8 cellular contexts compared by ENCODE assay signal in genomic region chr7:92832623-92833023, GRCh38. TPM values are rescaled to one million over a fixed set of nuclear protein-coding genes. Genes with fewer than 3 reads are reported as not detected.
A peak's percentile ranks its signal among the peaks of the same experiment; 100 is the strongest.
DNase-seq lines count a peak whose midpoint lies in the region; ATAC-seq, FAIRE-seq and TF ChIP-seq lines count a peak whose summit lies in the region.

No MANE protein-coding gene starts in this region.

- no peak for TF ChIP-seq EP300 in K562 (IDR thresholded peaks at IDR 0.05; ENCODE audit: low read length)

- H3K27me3 ChIP-seq in HUES48 (ENCODE audit: control insufficient read depth, insufficient read depth, low read length) (peaks cover 8% of the 10 kb centered on the region), K562 (ENCODE audit: control insufficient read depth in 2 of 2, insufficient read depth in 2 of 2, low read length in 2 of 2) (no peaks in the 10 kb centered on the region)

- H3K9me3 ChIP-seq in HUES48 (ENCODE audit: control insufficient read depth, insufficient read depth, low read length) (no peaks in the 10 kb centered on the region), K562 (replicated peaks; ENCODE audit: control insufficient read depth, insufficient read depth, low read depth, low read length) (peaks cover 4% of the 10 kb centered on the region; the same call in 1 of the 2 replicates), mucosa of descending colon (no peaks in the 10 kb centered on the region)

- WGBS in K562 (ENCODE audit: insufficient coverage, low coverage, missing lambda C conversion rate), result 74% methylated on average over 17 of the region's 17 CpGs

- TF ChIP-seq RAD21 in K562 (CRISPR knock-in tag; conservative IDR thresholded peaks at IDR 0.05 in 1 of 2, IDR thresholded peaks at IDR 0.05 in 1 of 2), result no peak

- CTCF ChIA-PET in K562 (lab: Yijun Ruan, JAX; ENCODE audit: low intra/inter-chr PET ratio), result interaction anchor here (0.6 to 1.6 kb wide), 2 partner anchors 142 to 210 kb away, joined by 3 read pairs; no protein-coding TSS in a partner anchor

- in situ Hi-C loops in K562 (cut with MboI), result no loop called here

- H3K4me3 ChIP-seq in HUES48 (ENCODE audit: low read depth, low read length) (peak overlapping the region; percentile 72), K562 (peak overlapping the region; percentile 56; the same call in 1 of the 2 replicates), mucosa of descending colon (peak overlapping the region; percentile 59)

- peaks cover 98% of the 10 kb centered on the region for H3K79me2 ChIP-seq in K562 (ENCODE audit: control insufficient read depth, insufficient read depth, low read length)

- H3K36me3 ChIP-seq in HUES48 (ENCODE audit: control insufficient read depth, insufficient read depth, low read length) (no peaks in the 10 kb centered on the region), K562 (ENCODE audit: control insufficient read depth, insufficient read depth, low read length) (peaks cover 60% of the 10 kb centered on the region), mucosa of descending colon (ENCODE audit: low read depth) (no peaks in the 10 kb centered on the region)

- peak overlapping the region; percentile 70 for H3K4me2 ChIP-seq in K562 (ENCODE audit: insufficient read depth, low read length)

- no peak for TF ChIP-seq CTCF in K562 (IDR thresholded peaks at IDR 0.05 in 2 of 3, conservative IDR thresholded peaks at IDR 0.05 in 1 of 3; ENCODE audit: insufficient read depth in 2 of 3, low read depth in 1 of 3, low read length in 3 of 3)
- no peak for TF ChIP-seq CTCF in mucosa of descending colon (IDR thresholded peaks at IDR 0.05)
- no peak for TF ChIP-seq CTCF in GM20000 (IDR thresholded peaks at IDR 0.05; ENCODE audit: extremely low read depth, missing control alignments)

- intact Hi-C loops in K562 (cut with micrococcal nuclease) (loop anchor here (2.0 kb wide), 1 partner anchor 142 kb away; no protein-coding TSS in a partner anchor), mucosa of descending colon (cut with DNase I, micrococcal nuclease) (loop anchor here (5.0 to 10.0 kb wide), 4 partner anchors 135 to 210 kb away; no protein-coding TSS in a partner anchor)

- H3K27ac ChIP-seq in HUES48 (ENCODE audit: low read depth, low read length) (peak overlapping the region; percentile 90), K562 (ENCODE audit: extremely low read depth, low read depth, low read length) (peak overlapping the region; percentile 31)

- H3K9ac ChIP-seq in HUES48 (ENCODE audit: low read depth, low read length), result peak overlapping the region; percentile 73
- peak overlapping the region; percentile 39 to 84 for H3K9ac ChIP-seq in K562 (ENCODE audit: insufficient read depth in 1 of 2, low read depth in 2 of 2, low read length in 2 of 2)

- no peaks in the 10 kb centered on the region for H3K9me1 ChIP-seq in K562 (ENCODE audit: control insufficient read depth, insufficient read depth, low read length)

- FAIRE-seq in K562 (lab: Jason Lieb, UNC), result no peak

- H3K4me1 ChIP-seq in HUES48 (ENCODE audit: control insufficient read depth, insufficient read depth, low read length) (peaks cover 49% of the 10 kb centered on the region), K562 (replicated peaks in 1 of 2; ENCODE audit: control insufficient read depth in 2 of 2, insufficient read depth in 2 of 2, low read length in 2 of 2) (peaks cover under 1 to 31% of the 10 kb centered on the region in 2 experiments; a peak in 3 of 5 replicates), mucosa of descending colon (ENCODE audit: low read depth) (peaks cover 11% of the 10 kb centered on the region)

- DNase-seq in stimulated activated CD4-positive, alpha-beta T cell treated with anti-CD3 and anti-CD28 coated beads, Interleukin-4, amount 100 ng/mL, for 24 hours, result peak; percentile 66
- no peak for DNase-seq in stimulated activated CD4-positive, alpha-beta T cell treated with anti-CD3 and anti-CD28 coated beads, Interleukin-1b, Interleukin-23, amount 100 ng/mL, for 48 hours
- no peak for DNase-seq in K562 (ENCODE audit: extremely low read depth in 1 of 4, low spot score in 3 of 4)
- DNase-seq in mucosa of descending colon, result no peak
- DNase-seq in GM20000 (ENCODE audit: low spot score), result no peak
- no peak for DNase-seq in HCEC 1CT
- DNase-seq in GOT3 (lab: John Stamatoyannopoulos, UW), result no peak

- POLR2A ChIA-PET in K562 (lab: Yijun Ruan, JAX), result interaction anchor here (1.2 kb wide), 1 partner anchor 15 kb away, joined by 3 read pairs; no protein-coding TSS in a partner anchor

- 0 out of 2 replicates have a peak, but pooled peaks cover 4% of the 10 kb centered on the region for H4K20me1 ChIP-seq in K562 (replicated peaks; ENCODE audit: control insufficient read depth, insufficient read depth, low read length)

- BruUV-seq in K562 (replicated peaks; lab: Mats Ljungman, UMichigan), result no TSS peak

- no peak overlapping the region for H2AFZ ChIP-seq in K562 (ENCODE audit: low read depth, low read length)

- no peak for ATAC-seq in K562
- no peak for ATAC-seq in mucosa of descending colon

- no peak for TF ChIP-seq POLR2A in K562 (conservative IDR thresholded peaks at IDR 0.05)

TF ChIP-seq in K562, 482 proteins besides CTCF, POLR2A, EP300 and RAD21 (continues in another document):
- TF ChIP-seq ZNF609 (CRISPR knock-in tag; IDR thresholded peaks at IDR 0.05; ENCODE audit: borderline replicate concordance), result no peak
- TF ChIP-seq KAT7 (CRISPR knock-in tag; IDR thresholded peaks at IDR 0.05; ENCODE audit: borderline replicate concordance), result peak; percentile 41; the same call in 1 of the 2 replicates
- no peak for TF ChIP-seq ZNF764 (CRISPR knock-in tag; IDR thresholded peaks at IDR 0.05; ENCODE audit: low read depth)
- no peak for TF ChIP-seq THRA (IDR thresholded peaks at IDR 0.05)
- no peak for TF ChIP-seq CCAR2 (IDR thresholded peaks at IDR 0.05; ENCODE audit: low read depth, low read length)
- no peak for TF ChIP-seq KLF1 (tag; IDR thresholded peaks at IDR 0.05)
- no peak for TF ChIP-seq CHD1 (IDR thresholded peaks at IDR 0.05; ENCODE audit: low read length)
- TF ChIP-seq HDGF (IDR thresholded peaks at IDR 0.05), result no peak

RNA-seq across cellular contexts. Expression of gene CDK6, which starts 3.8 kb away (rescaled TPM):
- 85.3 and 114 TPM in 2 replicates for total RNA-seq in K562 (2011; cell fraction: chromatin; rRNA removed; ENCODE audit: low replicate concordance)
- total RNA-seq in K562 (2011; cell fraction: nucleolus; rRNA removed), result 56.5 and 61.6 TPM in 2 replicates
- total RNA-seq in K562 (2011; cell fraction: nucleoplasm; rRNA removed), result 58.1 and 77.3 TPM in 2 replicates
- total RNA-seq in K562 (2014; rRNA removed) (90.8 and 91.6 TPM in 2 replicates), K562 (2014; rRNA removed; fragmentation: Illumina TruSeq; extraction: Trizol) (77.8 and 81.9 TPM in 2 replicates), K562 (2015; rRNA removed; fragmentation: Illumina TruSeq; extraction: Trizol) (62.2 and 63.9 TPM in 2 replicates), K562 (2021) (97.9 and 109 TPM in 2 replicates), mucosa of descending colon (10 to 100 TPM; 23.4 to 52.4 (median 33.1) TPM)
- polyA plus RNA-seq in K562 (2011; rRNA removed) (37.2 and 39.0 TPM in 2 replicates), K562 (2014; fragmentation: Illumina TruSeq; extraction: Trizol) (37.1 and 44.4 TPM in 2 replicates), K562 (2014; fragmentation: Nextera tagmentation; extraction: Ambion mirVana) (10 to 100 TPM in 1 of 2 experiments, 1 to 10 TPM in 1; 7.6 to 15.0 TPM), K562 (2014; rRNA removed) (24.5 and 27.3 TPM in 2 replicates)
- 26.0 and 31.7 TPM in 2 replicates for polyA plus RNA-seq in K562 (2011; cell fraction: cytosol; rRNA removed)
- 39.8 and 46.6 TPM in 2 replicates for polyA plus RNA-seq in K562 (2011; cell fraction: nucleus; rRNA removed)
- 14.5 and 19.6 TPM in 2 replicates for polyA plus RNA-seq in K562 (2012)
- 108 and 112 TPM in 2 replicates for polyA minus RNA-seq in K562 (2011; rRNA and poly(A)+ RNA removed)
- 119 and 123 TPM in 2 replicates for polyA minus RNA-seq in K562 (2011; cell fraction: cytosol; rRNA and poly(A)+ RNA removed)
- 84.6 and 94.7 TPM in 2 replicates for polyA minus RNA-seq in K562 (2011; cell fraction: nucleus; rRNA and poly(A)+ RNA removed)
